Comparison of ENCODE assay signal across 2 cellular contexts in the genomic region with DNA sequence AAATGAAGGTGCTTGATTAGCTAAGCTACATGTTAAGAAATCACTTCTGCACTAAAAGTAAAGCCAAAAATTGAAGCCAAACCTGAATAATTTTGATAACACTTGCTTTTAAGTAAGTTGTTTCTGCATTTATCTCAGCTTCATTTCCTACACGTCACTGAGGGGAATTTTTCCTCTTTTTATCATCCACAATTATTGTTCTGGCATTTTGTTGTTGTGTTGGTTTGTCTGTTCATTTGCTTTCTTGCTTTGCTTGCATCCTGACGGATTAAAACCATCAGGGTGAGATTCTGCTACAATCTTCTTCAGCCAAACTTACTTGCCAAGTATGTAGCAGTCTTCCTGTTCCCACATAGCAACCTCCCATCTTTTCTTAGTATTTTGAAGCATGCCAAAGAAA.
TF ChIP-seq lines count a peak whose summit lies in the region.

No MANE protein-coding gene starts in this region.

TF ChIP-seq in GM23338, 12 proteins besides CTCF, POLR2A, EP300 and RAD21 (continues in another document):
- TF ChIP-seq POLR2AphosphoS5 (IDR thresholded peaks at IDR 0.05; ENCODE audit: low read depth): no peak
- TF ChIP-seq NANOG (IDR thresholded peaks at IDR 0.05; ENCODE audit: borderline replicate concordance): no peak
- TF ChIP-seq, protein P1, sequence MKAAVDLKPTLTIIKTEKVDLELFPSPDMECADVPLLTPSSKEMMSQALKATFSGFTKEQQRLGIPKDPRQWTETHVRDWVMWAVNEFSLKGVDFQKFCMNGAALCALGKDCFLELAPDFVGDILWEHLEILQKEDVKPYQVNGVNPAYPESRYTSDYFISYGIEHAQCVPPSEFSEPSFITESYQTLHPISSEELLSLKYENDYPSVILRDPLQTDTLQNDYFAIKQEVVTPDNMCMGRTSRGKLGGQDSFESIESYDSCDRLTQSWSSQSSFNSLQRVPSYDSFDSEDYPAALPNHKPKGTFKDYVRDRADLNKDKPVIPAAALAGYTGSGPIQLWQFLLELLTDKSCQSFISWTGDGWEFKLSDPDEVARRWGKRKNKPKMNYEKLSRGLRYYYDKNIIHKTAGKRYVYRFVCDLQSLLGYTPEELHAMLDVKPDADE (IDR thresholded peaks at IDR 0.05): no peak
- no peak for TF ChIP-seq EZH2phosphoT487 (IDR thresholded peaks at IDR 0.05; ENCODE audit: unreplicated experiment)
- no peak for TF ChIP-seq ZNF331 (CRISPR knock-in tag; IDR thresholded peaks at IDR 0.05; ENCODE audit: low read depth)
- no peak for TF ChIP-seq CREB1 (CRISPR knock-in tag; IDR thresholded peaks at IDR 0.05; ENCODE audit: low read depth)
- TF ChIP-seq, protein P2, sequence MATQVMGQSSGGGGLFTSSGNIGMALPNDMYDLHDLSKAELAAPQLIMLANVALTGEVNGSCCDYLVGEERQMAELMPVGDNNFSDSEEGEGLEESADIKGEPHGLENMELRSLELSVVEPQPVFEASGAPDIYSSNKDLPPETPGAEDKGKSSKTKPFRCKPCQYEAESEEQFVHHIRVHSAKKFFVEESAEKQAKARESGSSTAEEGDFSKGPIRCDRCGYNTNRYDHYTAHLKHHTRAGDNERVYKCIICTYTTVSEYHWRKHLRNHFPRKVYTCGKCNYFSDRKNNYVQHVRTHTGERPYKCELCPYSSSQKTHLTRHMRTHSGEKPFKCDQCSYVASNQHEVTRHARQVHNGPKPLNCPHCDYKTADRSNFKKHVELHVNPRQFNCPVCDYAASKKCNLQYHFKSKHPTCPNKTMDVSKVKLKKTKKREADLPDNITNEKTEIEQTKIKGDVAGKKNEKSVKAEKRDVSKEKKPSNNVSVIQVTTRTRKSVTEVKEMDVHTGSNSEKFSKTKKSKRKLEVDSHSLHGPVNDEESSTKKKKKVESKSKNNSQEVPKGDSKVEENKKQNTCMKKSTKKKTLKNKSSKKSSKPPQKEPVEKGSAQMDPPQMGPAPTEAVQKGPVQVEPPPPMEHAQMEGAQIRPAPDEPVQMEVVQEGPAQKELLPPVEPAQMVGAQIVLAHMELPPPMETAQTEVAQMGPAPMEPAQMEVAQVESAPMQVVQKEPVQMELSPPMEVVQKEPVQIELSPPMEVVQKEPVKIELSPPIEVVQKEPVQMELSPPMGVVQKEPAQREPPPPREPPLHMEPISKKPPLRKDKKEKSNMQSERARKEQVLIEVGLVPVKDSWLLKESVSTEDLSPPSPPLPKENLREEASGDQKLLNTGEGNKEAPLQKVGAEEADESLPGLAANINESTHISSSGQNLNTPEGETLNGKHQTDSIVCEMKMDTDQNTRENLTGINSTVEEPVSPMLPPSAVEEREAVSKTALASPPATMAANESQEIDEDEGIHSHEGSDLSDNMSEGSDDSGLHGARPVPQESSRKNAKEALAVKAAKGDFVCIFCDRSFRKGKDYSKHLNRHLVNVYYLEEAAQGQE (IDR thresholded peaks at IDR 0.05; ENCODE audit: unreplicated experiment): no peak
- TF ChIP-seq EZH2 (IDR thresholded peaks at IDR 0.05; ENCODE audit: low read depth, unreplicated experiment): no peak
- no peak for TF ChIP-seq JUNB (IDR thresholded peaks at IDR 0.05; ENCODE audit: unreplicated experiment)
- TF ChIP-seq, protein P3, sequence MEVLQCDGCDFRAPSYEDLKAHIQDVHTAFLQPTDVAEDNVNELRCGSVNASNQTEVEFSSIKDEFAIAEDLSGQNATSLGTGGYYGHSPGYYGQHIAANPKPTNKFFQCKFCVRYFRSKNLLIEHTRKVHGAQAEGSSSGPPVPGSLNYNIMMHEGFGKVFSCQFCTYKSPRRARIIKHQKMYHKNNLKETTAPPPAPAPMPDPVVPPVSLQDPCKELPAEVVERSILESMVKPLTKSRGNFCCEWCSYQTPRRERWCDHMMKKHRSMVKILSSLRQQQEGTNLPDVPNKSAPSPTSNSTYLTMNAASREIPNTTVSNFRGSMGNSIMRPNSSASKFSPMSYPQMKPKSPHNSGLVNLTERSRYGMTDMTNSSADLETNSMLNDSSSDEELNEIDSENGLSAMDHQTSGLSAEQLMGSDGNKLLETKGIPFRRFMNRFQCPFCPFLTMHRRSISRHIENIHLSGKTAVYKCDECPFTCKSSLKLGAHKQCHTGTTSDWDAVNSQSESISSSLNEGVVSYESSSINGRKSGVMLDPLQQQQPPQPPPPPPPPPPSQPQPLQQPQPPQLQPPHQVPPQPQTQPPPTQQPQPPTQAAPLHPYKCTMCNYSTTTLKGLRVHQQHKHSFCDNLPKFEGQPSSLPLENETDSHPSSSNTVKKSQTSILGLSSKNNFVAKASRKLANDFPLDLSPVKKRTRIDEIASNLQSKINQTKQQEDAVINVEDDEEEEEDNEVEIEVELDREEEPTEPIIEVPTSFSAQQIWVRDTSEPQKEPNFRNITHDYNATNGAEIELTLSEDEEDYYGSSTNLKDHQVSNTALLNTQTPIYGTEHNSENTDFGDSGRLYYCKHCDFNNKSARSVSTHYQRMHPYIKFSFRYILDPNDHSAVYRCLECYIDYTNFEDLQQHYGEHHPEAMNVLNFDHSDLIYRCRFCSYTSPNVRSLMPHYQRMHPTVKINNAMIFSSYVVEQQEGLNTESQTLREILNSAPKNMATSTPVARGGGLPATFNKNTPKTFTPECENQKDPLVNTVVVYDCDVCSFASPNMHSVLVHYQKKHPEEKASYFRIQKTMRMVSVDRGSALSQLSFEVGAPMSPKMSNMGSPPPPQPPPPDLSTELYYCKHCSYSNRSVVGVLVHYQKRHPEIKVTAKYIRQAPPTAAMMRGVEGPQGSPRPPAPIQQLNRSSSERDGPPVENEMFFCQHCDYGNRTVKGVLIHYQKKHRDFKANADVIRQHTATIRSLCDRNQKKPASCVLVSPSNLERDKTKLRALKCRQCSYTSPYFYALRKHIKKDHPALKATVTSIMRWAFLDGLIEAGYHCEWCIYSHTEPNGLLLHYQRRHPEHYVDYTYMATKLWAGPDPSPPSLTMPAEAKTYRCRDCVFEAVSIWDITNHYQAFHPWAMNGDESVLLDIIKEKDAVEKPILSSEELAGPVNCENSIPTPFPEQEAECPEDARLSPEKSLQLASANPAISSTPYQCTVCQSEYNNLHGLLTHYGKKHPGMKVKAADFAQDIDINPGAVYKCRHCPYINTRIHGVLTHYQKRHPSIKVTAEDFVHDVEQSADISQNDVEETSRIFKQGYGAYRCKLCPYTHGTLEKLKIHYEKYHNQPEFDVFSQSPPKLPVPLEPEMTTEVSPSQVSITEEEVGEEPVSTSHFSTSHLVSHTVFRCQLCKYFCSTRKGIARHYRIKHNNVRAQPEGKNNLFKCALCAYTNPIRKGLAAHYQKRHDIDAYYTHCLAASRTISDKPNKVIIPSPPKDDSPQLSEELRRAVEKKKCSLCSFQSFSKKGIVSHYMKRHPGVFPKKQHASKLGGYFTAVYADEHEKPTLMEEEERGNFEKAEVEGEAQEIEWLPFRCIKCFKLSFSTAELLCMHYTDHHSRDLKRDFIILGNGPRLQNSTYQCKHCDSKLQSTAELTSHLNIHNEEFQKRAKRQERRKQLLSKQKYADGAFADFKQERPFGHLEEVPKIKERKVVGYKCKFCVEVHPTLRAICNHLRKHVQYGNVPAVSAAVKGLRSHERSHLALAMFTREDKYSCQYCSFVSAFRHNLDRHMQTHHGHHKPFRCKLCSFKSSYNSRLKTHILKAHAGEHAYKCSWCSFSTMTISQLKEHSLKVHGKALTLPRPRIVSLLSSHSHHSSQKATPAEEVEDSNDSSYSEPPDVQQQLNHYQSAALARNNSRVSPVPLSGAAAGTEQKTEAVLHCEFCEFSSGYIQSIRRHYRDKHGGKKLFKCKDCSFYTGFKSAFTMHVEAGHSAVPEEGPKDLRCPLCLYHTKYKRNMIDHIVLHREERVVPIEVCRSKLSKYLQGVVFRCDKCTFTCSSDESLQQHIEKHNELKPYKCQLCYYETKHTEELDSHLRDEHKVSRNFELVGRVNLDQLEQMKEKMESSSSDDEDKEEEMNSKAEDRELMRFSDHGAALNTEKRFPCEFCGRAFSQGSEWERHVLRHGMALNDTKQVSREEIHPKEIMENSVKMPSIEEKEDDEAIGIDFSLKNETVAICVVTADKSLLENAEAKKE (CRISPR knock-in tag; IDR thresholded peaks at IDR 0.05): no peak

TF ChIP-seq in H1, 55 proteins besides CTCF, POLR2A, EP300 and RAD21:
- TF ChIP-seq YY1 (IDR thresholded peaks at IDR 0.05; ENCODE audit: low read depth, low read length) (no peak), PHF8 (conservative IDR thresholded peaks at IDR 0.05; ENCODE audit: low read depth, low read length) (no peak), SUZ12 (IDR thresholded peaks at IDR 0.05; ENCODE audit: low read length) (no peak), SIX5 (IDR thresholded peaks at IDR 0.05; ENCODE audit: low read depth, low read length) (no peak), EZH2 (IDR thresholded peaks at IDR 0.05; ENCODE audit: low read depth, low read length, severe bottlenecking) (no peak), TEAD4 (IDR thresholded peaks at IDR 0.05; ENCODE audit: low read depth, low read length) (no peak), SP2 (IDR thresholded peaks at IDR 0.05; ENCODE audit: low read length) (no peak), KDM5A (IDR thresholded peaks at IDR 0.05; ENCODE audit: low read length) (no peak), TBP (IDR thresholded peaks at IDR 0.05; ENCODE audit: low read depth, low read length) (no peak), CHD2 (IDR thresholded peaks at IDR 0.05; ENCODE audit: low read length) (no peak), SAP30 (IDR thresholded peaks at IDR 0.05; ENCODE audit: insufficient read depth, insufficient replicate concordance, low read length) (no peak), CBX8 (IDR thresholded peaks at IDR 0.05; ENCODE audit: borderline replicate concordance, low read depth, low read length) (no peak), CTBP2 (IDR thresholded peaks at IDR 0.05; ENCODE audit: borderline replicate concordance, insufficient read depth, insufficient read length, low read length) (no peak), BRCA1 (IDR thresholded peaks at IDR 0.05; ENCODE audit: low read depth, low read length) (no peak), POU5F1 (IDR thresholded peaks at IDR 0.05; ENCODE audit: low read depth, low read length) (no peak), KDM1A (IDR thresholded peaks at IDR 0.05; ENCODE audit: borderline replicate concordance, low read length) (no peak), CBX5 (IDR thresholded peaks at IDR 0.05; ENCODE audit: low read depth, low read length) (no peak)
- TF ChIP-seq, protein P4, sequence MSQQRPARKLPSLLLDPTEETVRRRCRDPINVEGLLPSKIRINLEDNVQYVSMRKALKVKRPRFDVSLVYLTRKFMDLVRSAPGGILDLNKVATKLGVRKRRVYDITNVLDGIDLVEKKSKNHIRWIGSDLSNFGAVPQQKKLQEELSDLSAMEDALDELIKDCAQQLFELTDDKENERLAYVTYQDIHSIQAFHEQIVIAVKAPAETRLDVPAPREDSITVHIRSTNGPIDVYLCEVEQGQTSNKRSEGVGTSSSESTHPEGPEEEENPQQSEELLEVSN (IDR thresholded peaks at IDR 0.05): no peak
